ENCODE assay signal across 10 cellular contexts in genomic region chr22:20904008-20904979, GRCh38. TPM values are rescaled to one million over a fixed set of nuclear protein-coding genes. Genes with fewer than 3 reads are reported as not detected.
A peak's percentile ranks its signal among the peaks of the same experiment; 100 is the strongest.
DNase-seq lines count a peak whose midpoint lies in the region; ATAC-seq and TF ChIP-seq lines count a peak whose summit lies in the region.
"Had no signal": no experiment of that assay in that cellular context is flagged by ENCODE, and none has a peak within 500 bp of the region (broad histone marks: within the 10 kb centered on the region; RNA-seq: fewer than 3 reads in every experiment).

No MANE protein-coding gene starts in this region.

- H3K4me1 Mint-ChIP-seq in activated T-helper 1 cell treated with anti-CD3 and anti-CD28 coated beads, Interleukin-12 subunit alpha, Interleukin-12 subunit beta, Interleukin-2, Interleukin-4 antibody, amounts not matched to agents 30 ng/mL and 10 ng/mL and 1 ng/mL, durations not matched to agents 14 hours and 24 hours and 36 hours (ENCODE audit: low read depth): no peaks in the 10 kb centered on the region
- H3K4me1 Mint-ChIP-seq in chondrocyte (ENCODE audit: low read depth): no peaks in the 10 kb centered on the region

- 62% methylated on average over 7 of the region's 7 CpGs for WGBS in right lobe of liver (ENCODE audit: insufficient coverage, low coverage, low lambda C conversion rate, missing lambda C conversion rate)

- intact Hi-C loops in right lobe of liver (cut with DNase I): no loop called here
- intact Hi-C loops in activated T-helper 1 cell treated with anti-CD3 and anti-CD28 coated beads, Interleukin-12 subunit alpha, Interleukin-12 subunit beta, Interleukin-2, Interleukin-4 antibody, amounts not matched to agents 30 ng/mL and 10 ng/mL and 1 ng/mL, durations not matched to agents 14 hours and 24 hours and 36 hours (cut with micrococcal nuclease): no loop called here

- no peak overlapping the region for H3K27ac Mint-ChIP-seq in activated T-helper 1 cell treated with anti-CD3 and anti-CD28 coated beads, Interleukin-12 subunit alpha, Interleukin-12 subunit beta, Interleukin-2, Interleukin-4 antibody, amounts not matched to agents 30 ng/mL and 10 ng/mL and 1 ng/mL, durations not matched to agents 14 hours and 24 hours and 36 hours
- H3K27ac Mint-ChIP-seq in chondrocyte (ENCODE audit: unreplicated experiment): no peak overlapping the region
- H3K27ac Mint-ChIP-seq: activated CD4-positive, alpha-beta memory T cell treated with anti-CD3 and anti-CD28 coated beads for 36 hours had no signal

- TF ChIP-seq CTCF in AG04450 (IDR thresholded peaks at IDR 0.05; ENCODE audit: low read depth, low read length) (no peak), right lobe of liver (IDR thresholded peaks at IDR 0.05) (no peak), chondrocyte (IDR thresholded peaks at IDR 0.05) (no peak)

- no peaks in the 10 kb centered on the region for H3K9me3 ChIP-seq in AG04450 (ENCODE audit: control insufficient read depth, insufficient read depth, low read length)
- no peaks in the 10 kb centered on the region for H3K9me3 ChIP-seq in right lobe of liver

- peaks cover 19% of the 10 kb centered on the region for H3K27me3 Mint-ChIP-seq in activated T-helper 1 cell treated with anti-CD3 and anti-CD28 coated beads, Interleukin-12 subunit alpha, Interleukin-12 subunit beta, Interleukin-2, Interleukin-4 antibody, amounts not matched to agents 30 ng/mL and 10 ng/mL and 1 ng/mL, durations not matched to agents 14 hours and 24 hours and 36 hours (ENCODE audit: insufficient read depth)
- peaks cover 5% of the 10 kb centered on the region for H3K27me3 Mint-ChIP-seq in chondrocyte (ENCODE audit: low read depth)
- H3K27me3 Mint-ChIP-seq: activated CD4-positive, alpha-beta memory T cell treated with anti-CD3 and anti-CD28 coated beads for 36 hours had no signal

- peak overlapping the region; percentile 69 for H3K27ac ChIP-seq in AG04450 (ENCODE audit: low read depth, low read length)
- H3K27ac ChIP-seq in right lobe of liver: peak overlapping the region; percentile 24 to 83 (median 43)

- no peak overlapping the region for H3K4me3 Mint-ChIP-seq in activated T-helper 1 cell treated with anti-CD3 and anti-CD28 coated beads, Interleukin-12 subunit alpha, Interleukin-12 subunit beta, Interleukin-2, Interleukin-4 antibody, amounts not matched to agents 30 ng/mL and 10 ng/mL and 1 ng/mL, durations not matched to agents 14 hours and 24 hours and 36 hours
- H3K4me3 Mint-ChIP-seq in chondrocyte (ENCODE audit: unreplicated experiment): no peak overlapping the region
- H3K4me3 Mint-ChIP-seq: activated CD4-positive, alpha-beta memory T cell treated with anti-CD3 and anti-CD28 coated beads for 36 hours had no signal

- H3K4me1 ChIP-seq in right lobe of liver: peaks cover 0 to 22% (median 2%) of the 10 kb centered on the region in 4 donors

- peak; percentile 91 to 97 (median 93) for ATAC-seq in right lobe of liver

- no peak for TF ChIP-seq POLR2A in right lobe of liver (IDR thresholded peaks at IDR 0.05)

- H3K36me3 ChIP-seq in right lobe of liver: no peaks in the 10 kb centered on the region

- no peaks in the 10 kb centered on the region for H3K27me3 ChIP-seq in AG04450 (ENCODE audit: control insufficient read depth, insufficient read depth, low read length)
- no peaks in the 10 kb centered on the region for H3K27me3 ChIP-seq in right lobe of liver

- H3K4me3 ChIP-seq in AG04450 (ENCODE audit: low read depth, low read length) (no peak overlapping the region), right lobe of liver (no peak overlapping the region)

- CTCF ChIA-PET in AG04450 (lab: Charles Lee): interaction anchor here (2.9 kb wide), 2 partner anchors 13 to 19 kb away, joined by 13 to 17 read pairs; partner anchors contain the start of gene CRKL

- DNase-seq in AG04450 (ENCODE audit: low read depth, low spot score) (peak; percentile 91), HuH-7.5 (ENCODE audit: low spot score) (peak; percentile 34), astrocyte of the hippocampus (ENCODE audit: low read depth, low spot score) (peak; percentile 53), right lobe of liver (peak in 1 of 3 donors; percentile 75), chondrocyte (ENCODE audit: low spot score) (no peak), retina (no peak), ureter (ENCODE audit: low spot score) (no peak)
- DNase-seq in activated T-helper 1 cell treated with anti-CD3 and anti-CD28 coated beads, Interleukin-12 subunit alpha, Interleukin-12 subunit beta, Interleukin-2, Interleukin-4 antibody, amounts not matched to agents 30 ng/mL and 10 ng/mL and 1 ng/mL, durations not matched to agents 14 hours and 24 hours and 36 hours (ENCODE audit: low spot score): no peak
- DNase-seq: activated CD4-positive, alpha-beta memory T cell treated with anti-CD3 and anti-CD28 coated beads for 36 hours; NCI-H774 had no signal

- no peaks in the 10 kb centered on the region for H3K9me3 Mint-ChIP-seq in activated T-helper 1 cell treated with anti-CD3 and anti-CD28 coated beads, Interleukin-12 subunit alpha, Interleukin-12 subunit beta, Interleukin-2, Interleukin-4 antibody, amounts not matched to agents 30 ng/mL and 10 ng/mL and 1 ng/mL, durations not matched to agents 14 hours and 24 hours and 36 hours
- no peaks in the 10 kb centered on the region for H3K9me3 Mint-ChIP-seq in chondrocyte (ENCODE audit: low read depth)
- H3K9me3 Mint-ChIP-seq: activated CD4-positive, alpha-beta memory T cell treated with anti-CD3 and anti-CD28 coated beads for 36 hours had no signal

- H3K36me3 Mint-ChIP-seq in activated T-helper 1 cell treated with anti-CD3 and anti-CD28 coated beads, Interleukin-12 subunit alpha, Interleukin-12 subunit beta, Interleukin-2, Interleukin-4 antibody, amounts not matched to agents 30 ng/mL and 10 ng/mL and 1 ng/mL, durations not matched to agents 14 hours and 24 hours and 36 hours (ENCODE audit: low read depth): no peaks in the 10 kb centered on the region
- H3K36me3 Mint-ChIP-seq in chondrocyte (ENCODE audit: low read depth): no peaks in the 10 kb centered on the region
- H3K36me3 Mint-ChIP-seq: activated CD4-positive, alpha-beta memory T cell treated with anti-CD3 and anti-CD28 coated beads for 36 hours had no signal

- POLR2A ChIA-PET in AG04450 (lab: Yijun Ruan, JAX): interaction anchor here (0.6 to 0.9 kb wide), 3 partner anchors 11 to 19 kb away, joined by 3 to 4 read pairs (median 4); partner anchors contain the start of gene CRKL

RNA-seq across cellular contexts. Expression of gene CRKL, which starts 12.9 kb away (rescaled TPM):
- 24.1 and 25.4 TPM in 2 replicates for polyA plus RNA-seq in AG04450 (2011; rRNA removed)
- 36.2 and 40.1 TPM in 2 replicates for polyA minus RNA-seq in AG04450 (2011; rRNA and poly(A)+ RNA removed)
- total RNA-seq in right lobe of liver: 10 to 100 TPM; 27.5 to 53.1 (median 35.2) TPM
- total RNA-seq in activated T-helper 1 cell treated with anti-CD3 and anti-CD28 coated beads, Interleukin-12 subunit alpha, Interleukin-12 subunit beta, Interleukin-2, Interleukin-4 antibody, amounts not matched to agents 30 ng/mL and 10 ng/mL and 1 ng/mL, durations not matched to agents 14 hours and 24 hours and 36 hours: 78.2 and 79.2 TPM in 2 replicates
- total RNA-seq in chondrocyte: 45.3 to 49.2 TPM (median 46.3 TPM) in 3 replicates
- total RNA-seq in ureter: 64.8 TPM

RNA-seq across cellular contexts. Expression of gene SNAP29, which starts 45.5 kb away (rescaled TPM):
- 41.4 and 45.5 TPM in 2 replicates for polyA plus RNA-seq in AG04450 (2011; rRNA removed)
- 19.5 and 20.0 TPM in 2 replicates for polyA minus RNA-seq in AG04450 (2011; rRNA and poly(A)+ RNA removed)
- total RNA-seq in right lobe of liver (10 to 100 TPM; 17.6 to 27.0 (median 22.4) TPM), chondrocyte (25.3 to 26.3 TPM (median 25.8 TPM) in 3 replicates), ureter (28.7 TPM)
- 24.6 and 27.7 TPM in 2 replicates for total RNA-seq in activated T-helper 1 cell treated with anti-CD3 and anti-CD28 coated beads, Interleukin-12 subunit alpha, Interleukin-12 subunit beta, Interleukin-2, Interleukin-4 antibody, amounts not matched to agents 30 ng/mL and 10 ng/mL and 1 ng/mL, durations not matched to agents 14 hours and 24 hours and 36 hours

RNA-seq across cellular contexts. Expression of gene PI4KA, which starts 45.7 kb away (rescaled TPM):
- 27.5 and 35.8 TPM in 2 replicates for polyA plus RNA-seq in AG04450 (2011; rRNA removed)
- 48.5 and 59.0 TPM in 2 replicates for polyA minus RNA-seq in AG04450 (2011; rRNA and poly(A)+ RNA removed)
- total RNA-seq in right lobe of liver (10 to 100 TPM; 35.3 to 55.4 (median 47.7) TPM), chondrocyte (68.3 to 87.9 TPM (median 72.3 TPM) in 3 replicates), ureter (129 TPM)
- 80.4 and 84.7 TPM in 2 replicates for total RNA-seq in activated T-helper 1 cell treated with anti-CD3 and anti-CD28 coated beads, Interleukin-12 subunit alpha, Interleukin-12 subunit beta, Interleukin-2, Interleukin-4 antibody, amounts not matched to agents 30 ng/mL and 10 ng/mL and 1 ng/mL, durations not matched to agents 14 hours and 24 hours and 36 hours

Comparison
In these comparisons a context has a peak if more than half of its experiments do, and no peak if none do; other contexts are left out.
1. DNase-seq: peak in AG04450 (single experiment), HuH-7.5 (single experiment) and astrocyte of the hippocampus (single experiment); none in activated T-helper 1 cell treated with anti-CD3 and anti-CD28 coated beads, Interleukin-12 subunit alpha, Interleukin-12 subunit beta, Interleukin-2, Interleukin-4 antibody, amounts not matched to agents 30 ng/mL and 10 ng/mL and 1 ng/mL, durations not matched to agents 14 hours and 24 hours and 36 hours (single experiment), chondrocyte (single experiment), retina (single experiment) and ureter (single experiment).